In genomic region chr19:53704011-53704410, GRCh38 we compare ENCODE assay signal across 34 cellular contexts.
"Had no signal": no experiment of that assay in that cellular context is flagged by ENCODE, and none has a peak within 500 bp of the region (broad histone marks: within the 10 kb centered on the region; RNA-seq: fewer than 3 reads in every experiment).

No MANE protein-coding gene starts in this region.

- H3K36me3 ChIP-seq: MG63 had no signal

- H3K9me3 ChIP-seq: MG63 had no signal

- DNase-seq: Karpas-422, Kasumi-1, MG63, MM.1S, MV-4-11, NCI-H1048, NCI-H1092, NCI-H1092 treated with DMSO at 0.1 percent for 48 hours, NCI-H1105, NCI-H1105 treated with DMSO at 0.1 percent for 48 hours, NCI-H1417, NCI-H1417 treated with DMSO at 0.1 percent for 48 hours, NCI-H1436, NCI-H1436 treated with DMSO at 0.1 percent for 48 hours, NCI-H146, NCI-H1694, NCI-H1694 treated with DMSO at 0.1 percent for 48 hours, NCI-H187, NCI-H187 treated with DMSO at 0.1 percent for 48 hours, NCI-H1930, NCI-H2029, NCI-H2029 treated with DMSO at 0.1 percent for 48 hours, NCI-H2081, NCI-H2081 treated with DMSO at 0.1 percent for 48 hours, NCI-H2107, NCI-H2171, NCI-H2171 treated with DMSO at 0.1 percent for 48 hours, NCI-H2227 treated with DMSO at 0.1 percent for 48 hours, NCI-H226, NCI-H345, NCI-H446, NCI-H446 treated with DMSO at 0.1 percent for 48 hours, NCI-H510A had no signal

- H3K4me3 ChIP-seq: MG63 had no signal

- H3K27ac ChIP-seq: KMS-11 had no signal
